Comparison of ENCODE assay signal across 8 cellular contexts in the genomic region with DNA sequence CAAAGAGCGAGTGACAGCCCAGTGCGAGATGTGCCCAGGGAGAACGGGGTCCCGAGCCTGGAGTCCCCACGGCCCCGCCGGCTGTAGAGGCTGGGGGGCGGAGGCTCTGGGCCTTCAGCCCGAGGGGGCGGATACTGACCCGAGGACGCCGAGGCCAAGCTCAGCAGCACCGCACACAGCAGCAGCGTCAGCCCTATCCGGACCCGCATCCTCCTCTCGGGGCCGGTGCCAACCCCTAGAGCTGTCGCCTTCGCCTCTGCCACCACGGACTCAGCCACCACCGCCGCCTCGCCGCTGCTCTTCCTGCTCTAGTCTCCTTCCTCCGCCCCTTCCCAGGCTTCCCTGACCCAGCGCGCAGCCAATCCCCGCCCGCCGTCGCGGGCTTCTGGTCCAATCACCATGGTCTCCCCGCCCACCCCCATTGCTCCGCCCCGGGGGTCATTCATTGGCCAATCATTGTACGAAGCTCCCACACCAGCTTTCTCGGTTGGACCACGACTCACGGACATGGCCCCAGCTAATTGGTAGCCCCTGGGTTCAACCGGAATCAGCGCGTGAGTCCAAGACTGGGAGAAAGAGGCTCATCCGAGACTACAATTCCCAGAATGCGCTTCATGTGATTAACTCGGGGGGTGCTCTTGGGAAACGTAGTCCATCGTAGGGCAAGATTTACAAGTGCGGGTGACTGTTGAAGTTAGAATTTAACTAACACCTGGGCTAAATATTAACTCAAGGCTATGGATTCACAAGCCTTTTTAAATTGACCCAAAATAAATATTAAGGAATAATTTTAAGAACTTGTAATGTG. TPM values are rescaled to one million over a fixed set of nuclear protein-coding genes. Genes with fewer than 3 reads are reported as not detected.
A peak's percentile ranks its signal among the peaks of the same experiment; 100 is the strongest.
DNase-seq lines count a peak whose midpoint lies in the region; ATAC-seq and TF ChIP-seq lines count a peak whose summit lies in the region.

TSS of gene SEL1L (minus strand) at position 318 of the 808 bp plus-strand sequence. CDS start at position 209, 109 bp downstream.

- H3K4me1 Mint-ChIP-seq in activated naive CD4-positive, alpha-beta T cell treated with anti-CD3 and anti-CD28 coated beads, Interleukin-2, amount 50 U/mL, for 24 hours: peaks cover 65% of the 10 kb centered on the region

- peak; percentile 94 for ATAC-seq in HG02588 (IDR thresholded peaks at IDR 0.05; ENCODE audit: unreplicated experiment)
- peak; percentile 100 for ATAC-seq in SK-N-SH treated with all-trans-retinoic acid at 6 μM for 48 hours

- H3K4me1 ChIP-seq in suprapubic skin: peaks cover 53% of the 10 kb centered on the region

- under 1% methylated on average over 44 of the region's 50 CpGs for WGBS in suprapubic skin

- H3K36me3 ChIP-seq in GM06990 (ENCODE audit: control insufficient read depth, insufficient read depth, low read length) (no peaks in the 10 kb centered on the region), suprapubic skin (no peaks in the 10 kb centered on the region)

- no peaks in the 10 kb centered on the region for H3K9me3 Mint-ChIP-seq in activated naive CD4-positive, alpha-beta T cell treated with anti-CD3 and anti-CD28 coated beads, Interleukin-2, amount 50 U/mL, for 24 hours

- no peaks in the 10 kb centered on the region for H3K27me3 ChIP-seq in GM06990 (replicated peaks; ENCODE audit: control insufficient read depth, insufficient read depth, low read length)
- H3K27me3 ChIP-seq in suprapubic skin: no peaks in the 10 kb centered on the region

- peaks cover 4% of the 10 kb centered on the region for H3K36me3 Mint-ChIP-seq in activated naive CD4-positive, alpha-beta T cell treated with anti-CD3 and anti-CD28 coated beads, Interleukin-2, amount 50 U/mL, for 24 hours

- H3K27ac Mint-ChIP-seq in activated naive CD4-positive, alpha-beta T cell treated with anti-CD3 and anti-CD28 coated beads, Interleukin-2, amount 50 U/mL, for 24 hours: peak within 1 kb of the TSS; percentile 93

- H3K27me3 Mint-ChIP-seq in activated naive CD4-positive, alpha-beta T cell treated with anti-CD3 and anti-CD28 coated beads, Interleukin-2, amount 50 U/mL, for 24 hours: peaks cover 2% of the 10 kb centered on the region

- DNase-seq in GM06990 (ENCODE audit: extremely low read depth, insufficient read length): peak; percentile 99
- peak; percentile 100 for DNase-seq in NCI-H1092 (lab: John Stamatoyannopoulos, UW)
- DNase-seq in globus pallidus (ENCODE audit: low spot score): peak; percentile 100
- DNase-seq in nucleus accumbens (lab: John Stamatoyannopoulos, UW): peak; percentile 87 to 100 (median 99)
- DNase-seq in suprapubic skin (ENCODE audit: low spot score in 2 of 2): peak; percentile 100

- no peak for TF ChIP-seq CTCF in GM06990 (IDR thresholded peaks at IDR 0.05; ENCODE audit: insufficient read depth, low read length, poor library complexity, severe bottlenecking)
- no peak for TF ChIP-seq CTCF in suprapubic skin (IDR thresholded peaks at IDR 0.05)

- H3K27ac ChIP-seq in suprapubic skin: peak within 1 kb of the TSS; percentile 80

- H3K4me3 Mint-ChIP-seq in activated naive CD4-positive, alpha-beta T cell treated with anti-CD3 and anti-CD28 coated beads, Interleukin-2, amount 50 U/mL, for 24 hours: peak within 1 kb of the TSS; percentile 96

- H3K9me3 ChIP-seq in suprapubic skin: no peaks in the 10 kb centered on the region

- no peak for TF ChIP-seq EP300 in suprapubic skin (IDR thresholded peaks at IDR 0.05)

- H3K4me3 ChIP-seq in GM06990 (replicated peaks; ENCODE audit: low read depth, low read length) (peak within 1 kb of the TSS; percentile 95), suprapubic skin (peak within 1 kb of the TSS; percentile 99)

- peak; percentile 30 to 88 for TF ChIP-seq POLR2A in suprapubic skin (IDR thresholded peaks at IDR 0.05)

TF ChIP-seq in SK-N-SH treated with all-trans-retinoic acid at 6 μM for 48 hours, 23 proteins besides CTCF, POLR2A, EP300 and RAD21:
- no peak for TF ChIP-seq ZNF70 (CRISPR knock-in tag; IDR thresholded peaks at IDR 0.05)
- no peak for TF ChIP-seq OSR1 (CRISPR knock-in tag; IDR thresholded peaks at IDR 0.05)
- TF ChIP-seq ZNF565 (CRISPR knock-in tag; conservative IDR thresholded peaks at IDR 0.05; ENCODE audit: low read depth): no peak
- no peak for TF ChIP-seq ISL1 (CRISPR knock-in tag; IDR thresholded peaks at IDR 0.05)
- no peak for TF ChIP-seq ZFP30 (CRISPR knock-in tag; IDR thresholded peaks at IDR 0.05)
- TF ChIP-seq ZC3H10 (CRISPR knock-in tag; IDR thresholded peaks at IDR 0.05): no peak
- TF ChIP-seq, protein P1, sequence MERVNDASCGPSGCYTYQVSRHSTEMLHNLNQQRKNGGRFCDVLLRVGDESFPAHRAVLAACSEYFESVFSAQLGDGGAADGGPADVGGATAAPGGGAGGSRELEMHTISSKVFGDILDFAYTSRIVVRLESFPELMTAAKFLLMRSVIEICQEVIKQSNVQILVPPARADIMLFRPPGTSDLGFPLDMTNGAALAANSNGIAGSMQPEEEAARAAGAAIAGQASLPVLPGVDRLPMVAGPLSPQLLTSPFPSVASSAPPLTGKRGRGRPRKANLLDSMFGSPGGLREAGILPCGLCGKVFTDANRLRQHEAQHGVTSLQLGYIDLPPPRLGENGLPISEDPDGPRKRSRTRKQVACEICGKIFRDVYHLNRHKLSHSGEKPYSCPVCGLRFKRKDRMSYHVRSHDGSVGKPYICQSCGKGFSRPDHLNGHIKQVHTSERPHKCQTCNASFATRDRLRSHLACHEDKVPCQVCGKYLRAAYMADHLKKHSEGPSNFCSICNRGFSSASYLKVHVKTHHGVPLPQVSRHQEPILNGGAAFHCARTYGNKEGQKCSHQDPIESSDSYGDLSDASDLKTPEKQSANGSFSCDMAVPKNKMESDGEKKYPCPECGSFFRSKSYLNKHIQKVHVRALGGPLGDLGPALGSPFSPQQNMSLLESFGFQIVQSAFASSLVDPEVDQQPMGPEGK (CRISPR knock-in tag; IDR thresholded peaks at IDR 0.05; ENCODE audit: borderline replicate concordance): no peak
- no peak for TF ChIP-seq TSHZ2 (CRISPR knock-in tag; IDR thresholded peaks at IDR 0.05)
- no peak for TF ChIP-seq ESRRG (CRISPR knock-in tag; IDR thresholded peaks at IDR 0.05)

RNA-seq across cellular contexts. Expression of gene SEL1L, which starts in this region (rescaled TPM):
- 10 to 100 TPM; 24.8 to 37.8 (median 35.0) TPM for total RNA-seq in suprapubic skin

Comparison
In these comparisons a context has a peak if more than half of its experiments do, and no peak if none do; other contexts are left out.
1. Peak in every context shown above with its lines: DNase-seq, ATAC-seq, H3K4me3 ChIP-seq and H3K27ac ChIP-seq.